In the genomic region with DNA sequence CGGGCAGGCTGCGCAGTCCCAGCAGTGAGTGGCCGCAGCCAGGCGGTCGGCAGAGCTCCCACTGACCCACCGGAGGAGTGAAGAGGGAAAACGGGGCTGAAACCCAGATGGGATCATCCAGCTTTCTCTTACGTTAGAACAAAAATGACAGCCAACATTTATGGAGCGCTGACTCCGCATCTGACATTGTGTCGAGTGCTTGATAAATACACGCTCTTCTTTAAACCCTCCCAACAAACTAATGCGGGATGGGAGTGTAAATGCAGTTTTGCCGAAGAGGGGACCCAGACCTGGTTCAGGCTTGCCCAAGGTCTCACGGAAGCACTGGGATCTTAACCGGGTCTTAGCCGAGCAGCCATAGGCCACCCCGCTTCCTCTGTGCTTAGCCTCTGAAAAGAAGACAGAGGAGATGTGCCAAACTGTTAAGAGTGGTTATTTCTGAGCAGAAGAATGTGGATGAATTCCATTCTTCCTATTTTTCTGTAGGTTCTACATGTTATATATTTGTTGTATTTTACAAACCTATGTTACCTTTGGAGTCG, we compare ENCODE assay signal across 8 cellular contexts.
DNase-seq lines count a peak whose midpoint lies in the region; ATAC-seq lines count a peak whose summit lies in the region.

No MANE protein-coding gene starts in this region.

- H3K4me1 Mint-ChIP-seq in dendritic cell treated with granulocyte-macrophage colony-stimulating factor and Interleukin-4, amounts not matched to agents 40 ng/mL and 50 ng/mL, for 4 days (ENCODE audit: low read depth) = peaks cover 33% of the 10 kb centered on the region

- no peaks in the 10 kb centered on the region for H3K36me3 Mint-ChIP-seq in dendritic cell treated with granulocyte-macrophage colony-stimulating factor and Interleukin-4, amounts not matched to agents 40 ng/mL and 50 ng/mL, for 4 days (ENCODE audit: low read depth)

- H3K27me3 Mint-ChIP-seq in dendritic cell treated with granulocyte-macrophage colony-stimulating factor and Interleukin-4, amounts not matched to agents 40 ng/mL and 50 ng/mL, for 4 days = peaks cover 93% of the 10 kb centered on the region

- H3K36me3 ChIP-seq in ACC112 (ENCODE audit: insufficient read depth, low read length) (no peaks in the 10 kb centered on the region), muscle layer of duodenum (ENCODE audit: control insufficient read depth in 1 of 2, insufficient read depth in 2 of 2, low read length in 2 of 2) (no peaks in the 10 kb centered on the region)

- peak overlapping the region; percentile 76 for H3K4me3 Mint-ChIP-seq in dendritic cell treated with granulocyte-macrophage colony-stimulating factor and Interleukin-4, amounts not matched to agents 40 ng/mL and 50 ng/mL, for 4 days

- H3K27me3 ChIP-seq in ACC112 (ENCODE audit: insufficient read depth, low read length) (peaks cover 62% of the 10 kb centered on the region), muscle layer of duodenum (ENCODE audit: low read depth, low read length) (no peaks in the 10 kb centered on the region)

- peak overlapping the region; percentile 40 for H2AFZ ChIP-seq in ACC112 (ENCODE audit: low read length, unreplicated experiment)

- no peaks in the 10 kb centered on the region for H3K79me2 ChIP-seq in ACC112 (ENCODE audit: control insufficient read depth, insufficient read depth, low read length, unreplicated experiment)

- H3K27ac Mint-ChIP-seq in dendritic cell treated with granulocyte-macrophage colony-stimulating factor and Interleukin-4, amounts not matched to agents 40 ng/mL and 50 ng/mL, for 4 days = peak overlapping the region; percentile 71

- in situ Hi-C loops in ACHN (cut with HindIII; ENCODE audit: low pct_ligation_motif_present, low pct_unique_long_range_greater_than_20kb, low sequenced_read_pairs) = no loop called here

- H3K4me1 ChIP-seq in ACC112 (ENCODE audit: control insufficient read depth, insufficient read depth, low read length, unreplicated experiment) (peaks cover 13% of the 10 kb centered on the region), muscle layer of duodenum (ENCODE audit: control insufficient read depth in 1 of 2, insufficient read depth in 2 of 2, low read length in 2 of 2) (peaks cover 0 to 23% of the 10 kb centered on the region in 2 donors)

- H3K9me3 Mint-ChIP-seq in dendritic cell treated with granulocyte-macrophage colony-stimulating factor and Interleukin-4, amounts not matched to agents 40 ng/mL and 50 ng/mL, for 4 days = no peaks in the 10 kb centered on the region

- intact Hi-C loops in dendritic cell treated with granulocyte-macrophage colony-stimulating factor and Interleukin-4, amounts not matched to agents 40 ng/mL and 50 ng/mL, for 4 days (cut with micrococcal nuclease) = loop anchor here (5.0 kb wide), 1 partner anchor 65 kb away; no protein-coding TSS in a partner anchor

- peak; percentile 11 for ATAC-seq in HG03565 (IDR thresholded peaks at IDR 0.05; ENCODE audit: unreplicated experiment)

- DNase-seq in DMS53 (lab: John Stamatoyannopoulos, UW) (no peak), KG1 (lab: John Stamatoyannopoulos, UW) (no peak), ACHN (no peak), NCI-H146 (lab: John Stamatoyannopoulos, UW) (no peak)

- H3K4me3 ChIP-seq in ACC112 (ENCODE audit: low read depth, low read length) = peak overlapping the region; percentile 60
- H3K4me3 ChIP-seq in muscle layer of duodenum (ENCODE audit: low read depth in 1 of 2, low read length in 2 of 2) = peak overlapping the region; percentile 47 to 69

- no peak overlapping the region for H3K27ac ChIP-seq in ACC112 (ENCODE audit: low read depth, low read length)
- no peak overlapping the region for H3K27ac ChIP-seq in muscle layer of duodenum (ENCODE audit: low read length)

- no peaks in the 10 kb centered on the region for H3K9me3 ChIP-seq in muscle layer of duodenum (ENCODE audit: control insufficient read depth in 1 of 2, low read length in 2 of 2)
